24 cellular contexts compared by ENCODE assay signal in genomic region chr11:1008001-1008400, GRCh38. TPM values are rescaled to one million over a fixed set of nuclear protein-coding genes. Genes with fewer than 3 reads are reported as not detected.
DNase-seq lines count a peak whose midpoint lies in the region; ATAC-seq, FAIRE-seq and TF ChIP-seq lines count a peak whose summit lies in the region.
"Had no signal": no experiment of that assay in that cellular context is flagged by ENCODE, and none has a peak within 500 bp of the region (broad histone marks: within the 10 kb centered on the region; RNA-seq: fewer than 3 reads in every experiment).

No MANE protein-coding gene starts in this region.

- H3K27ac ChIP-seq in HepG2 (ENCODE audit: extremely low read length, insufficient read depth, low read length) (no peak overlapping the region), right lobe of liver (no peak overlapping the region), HUES6 (ENCODE audit: low read depth, low read length) (peak overlapping the region; percentile 8; the same call in 1 of the 2 replicates), neuronal stem cell (replicated peaks; ENCODE audit: low read length) (no peak overlapping the region)
- H3K27ac ChIP-seq: GM23248, KMS-11 had no signal

- H2BK12ac ChIP-seq in neuronal stem cell (ENCODE audit: low read length), result peak overlapping the region; percentile 53

- BruUV-seq in HepG2 (replicated peaks; lab: Mats Ljungman, UMichigan), result no TSS peak

- no peaks in the 10 kb centered on the region for H3K79me2 ChIP-seq in HepG2 (ENCODE audit: insufficient read depth, low read length)

- no peak overlapping the region for H2AK5ac ChIP-seq in neuronal stem cell (ENCODE audit: low read depth, low read length)

- no peaks in the 10 kb centered on the region for H3K27me3 Mint-ChIP-seq in activated CD4-positive, alpha-beta T cell treated with anti-CD3 and anti-CD28 coated beads for 36 hours
- H3K27me3 Mint-ChIP-seq: CD8-positive, alpha-beta memory T cell had no signal

- H3K9me3 Mint-ChIP-seq in activated CD4-positive, alpha-beta T cell treated with anti-CD3 and anti-CD28 coated beads for 36 hours (ENCODE audit: low read depth), result no peaks in the 10 kb centered on the region
- H3K9me3 Mint-ChIP-seq: CD14-positive monocyte; CD8-positive, alpha-beta memory T cell; H9 had no signal

- peak overlapping the region; percentile 5 for H3K14ac ChIP-seq in neuronal stem cell (ENCODE audit: low read length)

- H3K4ac ChIP-seq in neuronal stem cell (ENCODE audit: low read length), result no peak overlapping the region

- no peaks in the 10 kb centered on the region for H3K4me1 Mint-ChIP-seq in activated CD4-positive, alpha-beta T cell treated with anti-CD3 and anti-CD28 coated beads for 36 hours
- H3K4me1 Mint-ChIP-seq: CD14-positive monocyte had no signal

- H4K91ac ChIP-seq in neuronal stem cell (ENCODE audit: low read depth, low read length, poor library complexity), result no peak overlapping the region

- CTCF ChIA-PET in HepG2 (lab: Yijun Ruan, JAX; ENCODE audit: low intra/inter-chr PET ratio, low total read pairs), result no interaction called here
- CTCF ChIA-PET in activated CD4-positive, alpha-beta T cell treated with anti-CD3 and anti-CD28 coated beads for 36 hours (lab: Charles Lee), result interaction anchor here (0.7 kb wide), 1 partner anchor 128 kb away, joined by 3 read pairs; no protein-coding TSS in a partner anchor

- H3K4me1 ChIP-seq in HepG2 (ENCODE audit: insufficient read depth, low read length) (no peaks in the 10 kb centered on the region), right lobe of liver (no peaks in the 10 kb centered on the region), HUES6 (ENCODE audit: control insufficient read depth, insufficient read depth, low read length) (no peaks in the 10 kb centered on the region), neuronal stem cell (ENCODE audit: control insufficient read depth in 2 of 2, insufficient read depth in 1 of 2, low read depth in 1 of 2, low read length in 2 of 2) (peaks cover 3 to 5% of the 10 kb centered on the region in 2 donors), mucosa of descending colon (ENCODE audit: low read depth) (no peaks in the 10 kb centered on the region)

- H3K27ac Mint-ChIP-seq in activated CD4-positive, alpha-beta T cell treated with anti-CD3 and anti-CD28 coated beads for 36 hours, result no peak overlapping the region
- H3K27ac Mint-ChIP-seq: CD14-positive monocyte; CD8-positive, alpha-beta memory T cell; H9 had no signal

- peak overlapping the region; percentile 33 for H3K18ac ChIP-seq in neuronal stem cell (ENCODE audit: low read length)

- H3K79me1 ChIP-seq in neuronal stem cell (ENCODE audit: low read depth, low read length), result no peaks in the 10 kb centered on the region

- no peaks in the 10 kb centered on the region; a peak in 1 of 5 replicates for H3K27me3 ChIP-seq in HepG2 (ENCODE audit: control insufficient read depth in 1 of 2, insufficient read depth in 2 of 2, low read length in 2 of 2)
- H3K27me3 ChIP-seq in right lobe of liver, result no peaks in the 10 kb centered on the region
- H3K27me3 ChIP-seq in HUES6 (ENCODE audit: control insufficient read depth, insufficient read depth, low read length), result no peaks in the 10 kb centered on the region
- H3K27me3 ChIP-seq in neuronal stem cell (ENCODE audit: control insufficient read depth in 3 of 3, insufficient read depth in 3 of 3, low read depth in 1 of 3, low read length in 3 of 3), result no peaks in the 10 kb centered on the region

- H3K4me2 ChIP-seq in HepG2 (ENCODE audit: low read depth, low read length) (no peak overlapping the region), neuronal stem cell (ENCODE audit: insufficient read depth, low read length, poor library complexity, severe bottlenecking) (no peak overlapping the region)
- H3K4me2 ChIP-seq: KMS-11 had no signal

- no peak overlapping the region for H2AFZ ChIP-seq in HepG2 (ENCODE audit: low read length)
- no peak overlapping the region for H2AFZ ChIP-seq in neuronal stem cell (ENCODE audit: low read length)
- H2AFZ ChIP-seq: GM23248 had no signal

- TF ChIP-seq RAD21 in HepG2 (CRISPR knock-in tag; IDR thresholded peaks at IDR 0.05), result no peak

- 99% methylated on average over 16 of the region's 26 CpGs for WGBS in HepG2 (ENCODE audit: low lambda C conversion rate)
- no CpG with 5 or more reads among the region's 26 CpGs for WGBS in right lobe of liver (ENCODE audit: insufficient coverage, low coverage, low lambda C conversion rate, missing lambda C conversion rate)
- no CpG with 5 or more reads among the region's 26 CpGs for WGBS in neuronal stem cell (ENCODE audit: extremely low coverage in 2 of 2, insufficient read length in 2 of 2, insufficient replicate concordance in 1 of 2), 2 donors

- POLR2A ChIA-PET in HepG2 (lab: Yijun Ruan, JAX), result no interaction called here
- POLR2A ChIA-PET in activated CD4-positive, alpha-beta T cell treated with anti-CD3 and anti-CD28 coated beads for 36 hours (lab: Charles Lee), result no interaction called here

- H3K36me3 Mint-ChIP-seq in activated CD4-positive, alpha-beta T cell treated with anti-CD3 and anti-CD28 coated beads for 36 hours (ENCODE audit: low read depth), result peaks cover 24% of the 10 kb centered on the region

- DNase-seq in HepG2 (ENCODE audit: low spot score), result no peak
- DNase-seq in right lobe of liver, result no peak
- peak; percentile 78 for DNase-seq in NCI-H345 treated with DMSO at 0.1 percent for 48 hours (lab: John Stamatoyannopoulos, UW; ENCODE audit: unreplicated experiment)
- DNase-seq in neuronal stem cell (ENCODE audit: low spot score), result no peak
- DNase-seq in mucosa of descending colon, result no peak
- DNase-seq in activated CD4-positive, alpha-beta T cell treated with anti-CD3 and anti-CD28 coated beads for 36 hours, result no peak
- DNase-seq: Calu3; CD8-positive, alpha-beta memory T cell; GM23248; H9; IMR-90; MM.1S; NCI-H1048; NCI-H226; NCI-H526 treated with DMSO at 0.1 percent for 48 hours; SHP77 treated with DMSO at 0.1 percent for 48 hours had no signal

- H3K36me3 ChIP-seq in HepG2 (replicated peaks in 1 of 2; ENCODE audit: control insufficient read depth in 1 of 2, insufficient read depth in 2 of 2, low read length in 2 of 2) (peaks cover 41 to 73% of the 10 kb centered on the region in 2 experiments), right lobe of liver (peaks cover 3 to 74% (median 32%) of the 10 kb centered on the region in 4 donors), HUES6 (ENCODE audit: control insufficient read depth, insufficient read depth, low read length) (peaks cover 86% of the 10 kb centered on the region), neuronal stem cell (replicated peaks in 1 of 2; ENCODE audit: control insufficient read depth in 2 of 2, insufficient read depth in 2 of 2, low read length in 2 of 2) (peaks cover 44 to 81% of the 10 kb centered on the region in 2 donors), mucosa of descending colon (ENCODE audit: low read depth) (peaks cover 5% of the 10 kb centered on the region)

- TF ChIP-seq EP300 in HepG2 (IDR thresholded peaks at IDR 0.05; ENCODE audit: low read depth in 2 of 2, low read length in 2 of 2), result no peak
- TF ChIP-seq EP300 in HepG2 (CRISPR knock-in tag; IDR thresholded peaks at IDR 0.05; ENCODE audit: borderline replicate concordance), result no peak

- peak overlapping the region; percentile 69 for H3K23ac ChIP-seq in neuronal stem cell (ENCODE audit: low read depth, low read length, poor library complexity)

- intact Hi-C loops in HepG2 (cut with micrococcal nuclease; ENCODE audit: unreplicated experiment), result no loop called here
- intact Hi-C loops in right lobe of liver (cut with DNase I), result no loop called here
- intact Hi-C loops in mucosa of descending colon (cut with DNase I, micrococcal nuclease), result no loop called here
- intact Hi-C loops in activated CD4-positive, alpha-beta T cell treated with anti-CD3 and anti-CD28 coated beads for 36 hours (cut with DNase I, micrococcal nuclease), result no loop called here

- H4K20me1 ChIP-seq in HepG2 (ENCODE audit: insufficient read depth, low read length), result peaks cover 2% of the 10 kb centered on the region; the same call in 1 of the 2 replicates

- peak overlapping the region; percentile 24 for H4K8ac ChIP-seq in neuronal stem cell (ENCODE audit: low read depth, low read length)

- H3K4me3 ChIP-seq in HepG2 (replicated peaks in 1 of 3; ENCODE audit: insufficient read depth in 1 of 3, low read depth in 2 of 3, low read length in 3 of 3), result no peak overlapping the region
- H3K4me3 ChIP-seq in right lobe of liver, result no peak overlapping the region
- H3K4me3 ChIP-seq in HUES6 (ENCODE audit: low read depth, low read length), result no peak overlapping the region
- H3K4me3 ChIP-seq in neuronal stem cell (ENCODE audit: low read length in 2 of 2), result no peak overlapping the region
- no peak overlapping the region for H3K4me3 ChIP-seq in mucosa of descending colon
- H3K4me3 ChIP-seq: GM23248 had no signal

- H3K9me3 ChIP-seq in HepG2 (ENCODE audit: low read length) (no peaks in the 10 kb centered on the region), right lobe of liver (no peaks in the 10 kb centered on the region), HUES6 (ENCODE audit: control insufficient read depth, insufficient read depth, low read depth, low read length) (no peaks in the 10 kb centered on the region), neuronal stem cell (replicated peaks in 1 of 2; ENCODE audit: control insufficient read depth in 2 of 2, insufficient read depth in 1 of 2, low read depth in 1 of 2, low read length in 2 of 2) (no peaks in the 10 kb centered on the region), mucosa of descending colon (no peaks in the 10 kb centered on the region)

- H2BK15ac ChIP-seq in neuronal stem cell (ENCODE audit: low read length), result no peak overlapping the region

- in situ Hi-C loops in HepG2 (cut with HindIII; ENCODE audit: extremely low pct_ligation_motif_present, low pct_unique_long_range_greater_than_20kb), result no loop called here

- TF ChIP-seq CTCF in HepG2 (CRISPR knock-in tag; IDR thresholded peaks at IDR 0.05) (no peak), right lobe of liver (IDR thresholded peaks at IDR 0.05) (no peak), mucosa of descending colon (IDR thresholded peaks at IDR 0.05) (no peak)

- H2BK120ac ChIP-seq in neuronal stem cell (ENCODE audit: low read depth, low read length), result no peak overlapping the region

- no peak for ATAC-seq in HepG2
- no peak for ATAC-seq in right lobe of liver
- ATAC-seq in mucosa of descending colon, result no peak
- no peak for ATAC-seq in activated CD4-positive, alpha-beta T cell treated with anti-CD3 and anti-CD28 coated beads for 36 hours
- no peak for ATAC-seq in GM19328 (IDR thresholded peaks at IDR 0.05; ENCODE audit: unreplicated experiment)
- ATAC-seq: Panc1 had no signal

- H3K4me3 Mint-ChIP-seq in activated CD4-positive, alpha-beta T cell treated with anti-CD3 and anti-CD28 coated beads for 36 hours, result no peak overlapping the region
- H3K4me3 Mint-ChIP-seq: CD14-positive monocyte; CD8-positive, alpha-beta memory T cell; H9 had no signal

- peak overlapping the region; percentile 44 for H2BK5ac ChIP-seq in neuronal stem cell (ENCODE audit: low read length)

- TF ChIP-seq POLR2A in HepG2 (IDR thresholded peaks at IDR 0.05; ENCODE audit: insufficient read depth in 1 of 2, low read depth in 2 of 2, low read length in 2 of 2), result no peak
- no peak for TF ChIP-seq POLR2A in right lobe of liver (IDR thresholded peaks at IDR 0.05)

- no peak for FAIRE-seq in HepG2 (lab: Jason Lieb, UNC)
- FAIRE-seq: HTR-8/SVneo had no signal

- H3K9ac ChIP-seq in HepG2 (ENCODE audit: insufficient read depth, low read depth, low read length) (no peak overlapping the region), HUES6 (ENCODE audit: low read length) (no peak overlapping the region), neuronal stem cell (ENCODE audit: low read depth, low read length, poor library complexity) (peak overlapping the region; percentile 74)
- H3K9ac ChIP-seq: GM23248, KMS-11 had no signal

RNA-seq across cellular contexts. Expression of gene MUC6, which starts 28.5 kb away (rescaled TPM):
- not detected in 2 replicates for total RNA-seq in HepG2 (2016; rRNA removed; fragmentation: Illumina TruSeq; extraction: Trizol)
- not detected in 2 replicates for total RNA-seq in HepG2 (2016; cell fraction: cytosol; rRNA removed; fragmentation: Illumina TruSeq; extraction: Trizol; ENCODE audit: low read depth)
- not detected in 2 replicates for total RNA-seq in HepG2 (2016; cell fraction: insoluble cytoplasmic fraction; rRNA removed; fragmentation: Illumina TruSeq; extraction: Trizol)
- total RNA-seq in HepG2 (2016; cell fraction: membrane; rRNA removed; fragmentation: Illumina TruSeq; extraction: Trizol), result not detected in 2 replicates
- total RNA-seq in HepG2 (2016; cell fraction: nucleus; rRNA removed; fragmentation: Illumina TruSeq; extraction: Trizol), result not detected in 2 replicates
- not detected in 2 replicates for polyA plus RNA-seq in HepG2 (2011; rRNA removed)
- polyA plus RNA-seq in HepG2 (2011; cell fraction: cytosol; rRNA removed), result not detected in 2 replicates
- not detected in 2 replicates for polyA plus RNA-seq in HepG2 (2011; cell fraction: nucleus; rRNA removed)
- polyA plus RNA-seq in HepG2 (2012), result 0.03 and 0.08 TPM in 2 replicates
- not detected in 2 replicates for polyA plus RNA-seq in HepG2 (2016; cell fraction: cytosol; fragmentation: Illumina TruSeq; extraction: Trizol; ENCODE audit: low read depth)
- not detected in 2 replicates for polyA plus RNA-seq in HepG2 (2016; cell fraction: insoluble cytoplasmic fraction; fragmentation: Illumina TruSeq; extraction: Trizol; ENCODE audit: low read depth)
- polyA plus RNA-seq in HepG2 (2016; cell fraction: membrane; fragmentation: Illumina TruSeq; extraction: Trizol; ENCODE audit: low read depth), result not detected in 2 replicates
- not detected in 2 replicates for polyA plus RNA-seq in HepG2 (2016; cell fraction: nucleus; fragmentation: Illumina TruSeq; extraction: Trizol; ENCODE audit: insufficient read depth, low read depth)
- polyA minus RNA-seq in HepG2 (2011; rRNA and poly(A)+ RNA removed; ENCODE audit: low replicate concordance), result not detected in 2 replicates
- not detected in 2 replicates for polyA minus RNA-seq in HepG2 (2011; cell fraction: cytosol; rRNA and poly(A)+ RNA removed)
- not detected in 2 replicates for polyA minus RNA-seq in HepG2 (2011; cell fraction: nucleus; rRNA and poly(A)+ RNA removed)
- 1 to 10 TPM in 2 of 6 experiments, under 1 TPM in 4; 0.31 to 2.1 (median 0.72) TPM for total RNA-seq in right lobe of liver
- polyA plus RNA-seq in neuronal stem cell (2013, experiment 1 of 2), result not detected
- not detected for polyA plus RNA-seq in neuronal stem cell (2013, experiment 2 of 2)
- not detected for total RNA-seq in mucosa of descending colon
- total RNA-seq in activated CD4-positive, alpha-beta T cell treated with anti-CD3 and anti-CD28 coated beads for 36 hours, result not detected
- total RNA-seq: A673; CD8-positive, alpha-beta memory T cell; GM23248; H9; IMR-90; T-helper 1 cell treated with Interleukin-12 subunit alpha and Interleukin-12 subunit beta and Interleukin-4 antibody, amounts not matched to agents 30 ng/mL and 1 ng/mL, for 36 hours had no signal
- polyA plus RNA-seq: CD14-positive monocyte; CD8-positive, alpha-beta memory T cell; GM23248; IMR-90 had no signal
